Comparison of ENCODE assay signal across 8 cellular contexts in the genomic region with DNA sequence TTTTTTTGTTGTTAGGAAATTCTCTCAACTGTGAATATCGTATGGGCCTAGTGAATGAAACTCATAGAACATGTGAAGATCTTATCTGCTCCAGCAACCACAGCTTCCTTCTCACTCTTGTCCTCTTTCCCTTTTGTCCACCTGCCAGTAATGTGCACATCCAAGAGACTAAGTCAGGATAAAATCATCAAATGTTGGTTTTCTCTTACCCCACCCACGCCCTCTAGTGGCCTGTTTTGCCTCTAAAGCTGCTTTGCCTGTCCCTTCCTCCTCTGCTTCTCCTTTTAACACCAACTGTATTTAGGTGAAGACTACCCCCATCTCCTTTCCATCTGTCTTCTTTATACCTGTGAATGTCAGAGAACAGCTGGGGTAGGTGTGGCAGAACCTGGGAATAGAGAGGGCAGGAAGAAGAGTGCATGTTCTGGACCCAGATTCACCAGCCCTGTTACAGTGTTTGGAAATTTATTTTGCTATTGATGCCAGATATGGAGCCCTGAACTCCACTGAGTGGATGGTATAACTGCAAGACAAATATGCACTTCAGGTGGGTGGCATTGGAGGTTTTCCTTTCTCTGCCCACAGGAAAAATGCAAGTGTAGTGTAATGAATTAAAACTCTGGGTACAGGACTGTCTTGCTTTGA. TPM values are rescaled to one million over a fixed set of nuclear protein-coding genes. Genes with fewer than 3 reads are reported as not detected.
DNase-seq lines count a peak whose midpoint lies in the region; ATAC-seq and TF ChIP-seq lines count a peak whose summit lies in the region.

No MANE protein-coding gene starts in this region.

- H4K5ac ChIP-seq in H9 (ENCODE audit: insufficient read length, low read depth, low read length) = no peak overlapping the region

- ATAC-seq in right lobe of liver = peak; percentile 88 to 91 (median 90)
- no peak for ATAC-seq in GM21723 (IDR thresholded peaks at IDR 0.05; ENCODE audit: unreplicated experiment)

- H3K14ac ChIP-seq in H9 (ENCODE audit: insufficient read depth, low read length) = no peak overlapping the region

- no peak overlapping the region for H3K23ac ChIP-seq in H9 (ENCODE audit: insufficient read length, low read depth, low read length)

- H3K4me2 ChIP-seq in H9 (ENCODE audit: insufficient read depth, insufficient read length, low read length) = no peak overlapping the region

- TF ChIP-seq CTCF in H9 (conservative IDR thresholded peaks at IDR 0.05) = peak; percentile 87
- TF ChIP-seq CTCF in choroid plexus epithelial cell (conservative IDR thresholded peaks at IDR 0.05; ENCODE audit: low read depth, low read length) = peak; percentile 91
- peak; percentile 75 to 85 (median 78) for TF ChIP-seq CTCF in right lobe of liver (IDR thresholded peaks at IDR 0.05)

- H2BK120ac ChIP-seq in H9 (ENCODE audit: low read depth, low read length, poor library complexity, severe bottlenecking) = no peak overlapping the region

- no peaks in the 10 kb centered on the region for H3K9me3 Mint-ChIP-seq in H9
- H3K9me3 Mint-ChIP-seq in activated CD4-positive, alpha-beta T cell treated with anti-CD3 and anti-CD28 coated beads, Interleukin-2, amount 10 ng/mL, durations not matched to agents 24 days and 14 days = no peaks in the 10 kb centered on the region

- no peaks in the 10 kb centered on the region for H3K23me2 ChIP-seq in H9 (ENCODE audit: insufficient read length, low read depth, low read length, poor library complexity, severe bottlenecking)

- H3K9me3 ChIP-seq in H9 (ENCODE audit: control insufficient read depth, low read depth, low read length) (no peaks in the 10 kb centered on the region), right lobe of liver (no peaks in the 10 kb centered on the region)

- no peak overlapping the region for H4K91ac ChIP-seq in H9 (ENCODE audit: insufficient read length, low read depth, low read length)

- H3K79me2 ChIP-seq in H9 (ENCODE audit: insufficient read depth, low read length) = peaks cover 4% of the 10 kb centered on the region; the same call in 1 of the 2 replicates

- peaks cover 2% of the 10 kb centered on the region for H3K79me1 ChIP-seq in H9 (ENCODE audit: insufficient read depth, low read depth, low read length, poor library complexity, severe bottlenecking)

- intact Hi-C loops in activated CD4-positive, alpha-beta T cell treated with anti-CD3 and anti-CD28 coated beads, Interleukin-2, amount 10 ng/mL, durations not matched to agents 24 days and 14 days (cut with micrococcal nuclease) = loop anchor here (1.0 to 2.0 kb wide), 3 partner anchors 27 to 167 kb away; no protein-coding TSS in a partner anchor
- intact Hi-C loops in right lobe of liver (cut with DNase I) = no loop called here

- no peaks in the 10 kb centered on the region for H4K20me1 ChIP-seq in H9 (ENCODE audit: control insufficient read depth, insufficient read depth, insufficient read length)

- H3K27me3 ChIP-seq in H9 (ENCODE audit: insufficient read depth, low read length) (no peaks in the 10 kb centered on the region), right lobe of liver (no peaks in the 10 kb centered on the region)

- no peak overlapping the region for H2BK20ac ChIP-seq in H9 (ENCODE audit: low read depth, low read length, poor library complexity, severe bottlenecking)

- H2BK12ac ChIP-seq in H9 (ENCODE audit: insufficient read length, low read depth, low read length) = no peak overlapping the region

- no peak overlapping the region for H2AFZ ChIP-seq in H9 (ENCODE audit: low read length)

- peaks cover 14 to 16% of the 10 kb centered on the region in 2 experiments for H3K4me1 Mint-ChIP-seq in H9
- H3K4me1 Mint-ChIP-seq in activated CD4-positive, alpha-beta T cell treated with anti-CD3 and anti-CD28 coated beads, Interleukin-2, amount 10 ng/mL, durations not matched to agents 24 days and 14 days = peaks cover 55% of the 10 kb centered on the region

- DNase-seq in AG08395 (ENCODE audit: low spot score) (peak; percentile 62), H9 (peak; percentile 62), NCI-H510A (lab: John Stamatoyannopoulos, UW) (peak; percentile 44), choroid plexus epithelial cell (ENCODE audit: low read depth) (peak; percentile 86), right lobe of liver (peak; percentile 72 to 77 (median 73))
- DNase-seq in activated CD4-positive, alpha-beta T cell treated with anti-CD3 and anti-CD28 coated beads, Interleukin-2, amount 10 ng/mL, durations not matched to agents 24 days and 14 days = peak; percentile 92
- peak; percentile 52 to 79 (median 62) for DNase-seq in stimulated activated CD4-positive, alpha-beta T cell treated with anti-CD3 and anti-CD28 coated beads, TNF-alpha, amount 100 ng/mL, for 48 hours (ENCODE audit: low read depth in 3 of 3)

- H3K4me3 Mint-ChIP-seq in H9 = no peak overlapping the region; a peak in 1 of 5 replicates
- H3K4me3 Mint-ChIP-seq in activated CD4-positive, alpha-beta T cell treated with anti-CD3 and anti-CD28 coated beads, Interleukin-2, amount 10 ng/mL, durations not matched to agents 24 days and 14 days = peak overlapping the region; percentile 56

- TF ChIP-seq POLR2A in right lobe of liver (IDR thresholded peaks at IDR 0.05) = no peak

- H2BK15ac ChIP-seq in H9 (ENCODE audit: low read depth, low read length) = no peak overlapping the region

- no peak overlapping the region for H3K9ac ChIP-seq in H9 (ENCODE audit: extremely low read depth, insufficient read length, low read length)

- H3K36me3 ChIP-seq in right lobe of liver = no peaks in the 10 kb centered on the region

- H3K4me3 ChIP-seq in choroid plexus epithelial cell (ENCODE audit: low read depth, low read length) (no peak overlapping the region), right lobe of liver (no peak overlapping the region)

- H3T11ph ChIP-seq in H9 (ENCODE audit: low read length) = no peak overlapping the region

- WGBS in H9 (ENCODE audit: extremely low coverage, insufficient read length, low lambda C conversion rate) = no CpG with 5 or more reads among the region's 2 CpGs
- 25% methylated on average over 2 of the region's 2 CpGs for WGBS in right lobe of liver (ENCODE audit: insufficient coverage, low coverage, low lambda C conversion rate, missing lambda C conversion rate)

- H3K18ac ChIP-seq in H9 (ENCODE audit: insufficient read length, low read depth, low read length) = no peak overlapping the region

- no peak overlapping the region for H2AK5ac ChIP-seq in H9 (ENCODE audit: insufficient read length, low read length)

- H3K27ac ChIP-seq in H9 (ENCODE audit: insufficient read length, low read depth, low read length) = no peak overlapping the region
- H3K27ac ChIP-seq in right lobe of liver = no peak overlapping the region

- H3K4ac ChIP-seq in H9 (ENCODE audit: low read depth, low read length) = no peak overlapping the region

- H3K27ac Mint-ChIP-seq in H9 = no peak overlapping the region; a peak in 1 of 7 replicates
- H3K27ac Mint-ChIP-seq in activated CD4-positive, alpha-beta T cell treated with anti-CD3 and anti-CD28 coated beads, Interleukin-2, amount 10 ng/mL, durations not matched to agents 24 days and 14 days = no peak overlapping the region

- peaks cover 1% of the 10 kb centered on the region; the same call in 1 of the 2 replicates for H3K27me3 Mint-ChIP-seq in H9 (ENCODE audit: low read depth)
- peaks cover 2% of the 10 kb centered on the region for H3K27me3 Mint-ChIP-seq in activated CD4-positive, alpha-beta T cell treated with anti-CD3 and anti-CD28 coated beads, Interleukin-2, amount 10 ng/mL, durations not matched to agents 24 days and 14 days

- H3K4me1 ChIP-seq in H9 (ENCODE audit: insufficient read depth, low read length) (0 out of 2 replicates have a peak, but pooled peaks cover 2% of the 10 kb centered on the region), right lobe of liver (no peaks in the 10 kb centered on the region)

- H4K8ac ChIP-seq in H9 (replicated peaks; ENCODE audit: insufficient read length, low read depth, low read length) = no peak overlapping the region

- no peak overlapping the region for H3K56ac ChIP-seq in H9 (ENCODE audit: insufficient read length, low read depth, low read length)

- H2BK5ac ChIP-seq in H9 (ENCODE audit: insufficient read length, low read length) = no peak overlapping the region

- H3K36me3 Mint-ChIP-seq in H9 (ENCODE audit: insufficient read depth in 1 of 3, low read depth in 3 of 3) = peaks cover 0 to 2% (median 0%) of the 10 kb centered on the region in 3 experiments; a peak in 1 of 7 replicates
- peaks cover 3% of the 10 kb centered on the region for H3K36me3 Mint-ChIP-seq in activated CD4-positive, alpha-beta T cell treated with anti-CD3 and anti-CD28 coated beads, Interleukin-2, amount 10 ng/mL, durations not matched to agents 24 days and 14 days (ENCODE audit: low read depth)

RNA-seq across cellular contexts. Expression of gene MGAT5, which starts 8.4 kb away (rescaled TPM):
- 25.7 and 31.6 TPM in 2 replicates for total RNA-seq in H9 (2021)
- 23.7 and 25.7 TPM in 2 replicates for total RNA-seq in activated CD4-positive, alpha-beta T cell treated with anti-CD3 and anti-CD28 coated beads, Interleukin-2, amount 10 ng/mL, durations not matched to agents 24 days and 14 days
- 10 to 100 TPM in 3 of 6 experiments, 1 to 10 TPM in 3; 4.5 to 16.0 (median 10.0) TPM for total RNA-seq in right lobe of liver
